Comparison of ENCODE assay signal across 1 cellular context in the genomic region with DNA sequence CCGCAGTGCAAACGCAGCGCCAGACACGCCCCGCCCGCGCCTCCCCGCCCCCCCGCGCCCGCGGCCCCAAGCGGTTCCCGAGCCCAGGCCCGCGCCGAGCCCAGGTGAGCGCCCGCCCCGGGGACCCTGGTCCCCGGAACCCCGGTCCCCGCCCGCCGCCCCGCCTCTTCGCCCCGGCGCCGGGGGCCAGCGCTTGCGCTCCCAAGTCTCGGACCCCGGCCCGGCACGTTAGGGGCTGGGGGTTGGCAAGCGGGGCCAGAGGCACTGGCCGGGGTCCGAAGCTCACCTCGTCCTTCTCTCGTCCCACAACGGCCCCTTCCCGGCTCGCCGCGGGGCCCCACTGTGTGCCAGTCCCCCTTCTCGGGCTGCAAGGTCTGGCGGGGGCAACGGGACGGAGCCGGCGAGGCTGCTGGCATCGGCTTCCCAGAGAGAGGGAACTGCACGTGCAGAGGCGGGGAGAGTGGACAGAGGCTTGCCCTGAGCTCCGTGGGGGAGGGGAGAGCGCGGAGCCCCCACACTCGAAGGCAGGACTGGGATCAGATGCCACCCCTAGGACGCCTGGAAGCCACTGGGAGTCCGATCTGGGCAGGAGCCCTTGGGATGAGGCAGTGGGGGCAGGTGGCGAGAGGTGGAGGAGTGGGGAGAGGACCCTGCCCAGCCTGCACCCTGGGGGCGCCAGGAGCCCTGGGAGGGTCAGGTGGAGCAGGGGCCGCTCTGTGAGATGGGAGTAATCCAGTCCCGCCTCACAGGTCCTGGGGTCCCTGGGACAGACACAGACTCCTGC.
TF ChIP-seq lines count a peak whose summit lies in the region.

No MANE protein-coding gene starts in this region.

TF ChIP-seq in HepG2, 621 proteins besides CTCF, POLR2A, EP300 and RAD21 (continued from another document and continues in another):
- TF ChIP-seq ZBTB40 (IDR thresholded peaks at IDR 0.05) (no peak), ZBTB40 (CRISPR knock-in tag; IDR thresholded peaks at IDR 0.05) (no peak), ZNF124 (CRISPR knock-in tag; IDR thresholded peaks at IDR 0.05) (no peak), KLF11 (CRISPR knock-in tag; IDR thresholded peaks at IDR 0.05) (no peak), ZNF883 (CRISPR knock-in tag; IDR thresholded peaks at IDR 0.05; ENCODE audit: not compliant biosample characterization) (no peak), NAIF1 (CRISPR knock-in tag; IDR thresholded peaks at IDR 0.05; ENCODE audit: borderline replicate concordance) (no peak), ZBTB7A (CRISPR knock-in tag; IDR thresholded peaks at IDR 0.05) (no peak), KDM5A (IDR thresholded peaks at IDR 0.05; ENCODE audit: borderline replicate concordance, low read length) (no peak), HOXA7 (CRISPR knock-in tag; IDR thresholded peaks at IDR 0.05) (no peak), KMT2A (CRISPR knock-in tag; IDR thresholded peaks at IDR 0.05) (no peak), SNRNP70 (IDR thresholded peaks at IDR 0.05; ENCODE audit: low read depth, low read length) (no peak), CCDC6 (CRISPR knock-in tag; IDR thresholded peaks at IDR 0.05) (0 out of 2 replicates have a peak, but pooled peaks have one; percentile 17), ZSCAN30 (CRISPR knock-in tag; IDR thresholded peaks at IDR 0.05) (no peak), TBL1XR1 (IDR thresholded peaks at IDR 0.05; ENCODE audit: borderline replicate concordance, low read length, partially characterized antibody) (no peak), RARA (CRISPR knock-in tag; IDR thresholded peaks at IDR 0.05) (no peak), ZNF83 (CRISPR knock-in tag; IDR thresholded peaks at IDR 0.05; ENCODE audit: borderline replicate concordance) (no peak), E2F1 (CRISPR knock-in tag; IDR thresholded peaks at IDR 0.05) (no peak), BRCA1 (CRISPR knock-in tag; IDR thresholded peaks at IDR 0.05) (no peak), ZNF615 (CRISPR knock-in tag; IDR thresholded peaks at IDR 0.05; ENCODE audit: borderline replicate concordance) (no peak), ZNF557 (CRISPR knock-in tag; IDR thresholded peaks at IDR 0.05) (no peak), HOXA5 (CRISPR knock-in tag; IDR thresholded peaks at IDR 0.05) (no peak), TGIF2 (CRISPR knock-in tag; IDR thresholded peaks at IDR 0.05) (no peak), HOXA3 (CRISPR knock-in tag; IDR thresholded peaks at IDR 0.05) (peak; percentile 52; the same call in 1 of the 2 replicates), MAFK (conservative IDR thresholded peaks at IDR 0.05 in 1 of 2, IDR thresholded peaks at IDR 0.05 in 1 of 2; ENCODE audit: low read length in 2 of 2) (no peak), ZNF251 (CRISPR knock-in tag; IDR thresholded peaks at IDR 0.05) (no peak), ZNF788 (CRISPR knock-in tag; IDR thresholded peaks at IDR 0.05; ENCODE audit: borderline replicate concordance) (no peak; the same call in 1 of the 2 replicates), ZBTB8A (CRISPR knock-in tag; IDR thresholded peaks at IDR 0.05; ENCODE audit: borderline replicate concordance, low read depth) (no peak), ZNF770 (CRISPR knock-in tag; IDR thresholded peaks at IDR 0.05) (no peak), ZNF737 (CRISPR knock-in tag; IDR thresholded peaks at IDR 0.05; ENCODE audit: borderline replicate concordance) (no peak), MXD3 (CRISPR knock-in tag; IDR thresholded peaks at IDR 0.05) (no peak), YEATS4 (CRISPR knock-in tag; IDR thresholded peaks at IDR 0.05; ENCODE audit: borderline replicate concordance) (no peak; the same call in 1 of the 2 replicates), ZBTB26 (CRISPR knock-in tag; IDR thresholded peaks at IDR 0.05; ENCODE audit: borderline replicate concordance) (no peak), PHF21A (CRISPR knock-in tag; IDR thresholded peaks at IDR 0.05) (0 out of 2 replicates have a peak, but pooled peaks have one; percentile 41), PPARG (CRISPR knock-in tag; conservative IDR thresholded peaks at IDR 0.05) (no peak), CREBL2 (CRISPR knock-in tag; IDR thresholded peaks at IDR 0.05; ENCODE audit: borderline replicate concordance) (no peak), ZMYM4 (CRISPR knock-in tag; IDR thresholded peaks at IDR 0.05) (no peak), ARHGAP35 (CRISPR knock-in tag; IDR thresholded peaks at IDR 0.05; ENCODE audit: borderline replicate concordance) (0 out of 2 replicates have a peak, but pooled peaks have one; percentile 39), KAT2B (IDR thresholded peaks at IDR 0.05; ENCODE audit: borderline replicate concordance, low read depth, low read length) (no peak), SP5 (CRISPR knock-in tag; IDR thresholded peaks at IDR 0.05; ENCODE audit: borderline replicate concordance, low read depth) (peak; percentile 42; the same call in 1 of the 2 replicates)
- TF ChIP-seq, protein P1, sequence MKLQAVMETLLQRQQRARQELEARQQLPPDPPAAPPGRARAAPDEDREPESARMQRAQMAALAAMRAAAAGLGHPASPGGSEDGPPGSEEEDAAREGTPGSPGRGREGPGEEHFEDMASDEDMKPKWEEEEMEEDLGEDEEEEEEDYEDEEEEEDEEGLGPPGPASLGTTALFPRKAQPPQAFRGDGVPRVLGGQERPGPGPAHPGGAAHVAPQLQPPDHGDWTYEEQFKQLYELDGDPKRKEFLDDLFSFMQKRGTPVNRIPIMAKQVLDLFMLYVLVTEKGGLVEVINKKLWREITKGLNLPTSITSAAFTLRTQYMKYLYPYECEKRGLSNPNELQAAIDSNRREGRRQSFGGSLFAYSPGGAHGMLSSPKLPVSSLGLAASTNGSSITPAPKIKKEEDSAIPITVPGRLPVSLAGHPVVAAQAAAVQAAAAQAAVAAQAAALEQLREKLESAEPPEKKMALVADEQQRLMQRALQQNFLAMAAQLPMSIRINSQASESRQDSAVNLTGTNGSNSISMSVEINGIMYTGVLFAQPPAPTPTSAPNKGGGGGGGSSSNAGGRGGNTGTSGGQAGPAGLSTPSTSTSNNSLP (IDR thresholded peaks at IDR 0.05; ENCODE audit: low read depth, low read length), result no peak
- TF ChIP-seq, protein P2, sequence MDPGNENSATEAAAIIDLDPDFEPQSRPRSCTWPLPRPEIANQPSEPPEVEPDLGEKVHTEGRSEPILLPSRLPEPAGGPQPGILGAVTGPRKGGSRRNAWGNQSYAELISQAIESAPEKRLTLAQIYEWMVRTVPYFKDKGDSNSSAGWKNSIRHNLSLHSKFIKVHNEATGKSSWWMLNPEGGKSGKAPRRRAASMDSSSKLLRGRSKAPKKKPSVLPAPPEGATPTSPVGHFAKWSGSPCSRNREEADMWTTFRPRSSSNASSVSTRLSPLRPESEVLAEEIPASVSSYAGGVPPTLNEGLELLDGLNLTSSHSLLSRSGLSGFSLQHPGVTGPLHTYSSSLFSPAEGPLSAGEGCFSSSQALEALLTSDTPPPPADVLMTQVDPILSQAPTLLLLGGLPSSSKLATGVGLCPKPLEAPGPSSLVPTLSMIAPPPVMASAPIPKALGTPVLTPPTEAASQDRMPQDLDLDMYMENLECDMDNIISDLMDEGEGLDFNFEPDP (CRISPR knock-in tag; conservative IDR thresholded peaks at IDR 0.05), result no peak
- TF ChIP-seq, protein P3, sequence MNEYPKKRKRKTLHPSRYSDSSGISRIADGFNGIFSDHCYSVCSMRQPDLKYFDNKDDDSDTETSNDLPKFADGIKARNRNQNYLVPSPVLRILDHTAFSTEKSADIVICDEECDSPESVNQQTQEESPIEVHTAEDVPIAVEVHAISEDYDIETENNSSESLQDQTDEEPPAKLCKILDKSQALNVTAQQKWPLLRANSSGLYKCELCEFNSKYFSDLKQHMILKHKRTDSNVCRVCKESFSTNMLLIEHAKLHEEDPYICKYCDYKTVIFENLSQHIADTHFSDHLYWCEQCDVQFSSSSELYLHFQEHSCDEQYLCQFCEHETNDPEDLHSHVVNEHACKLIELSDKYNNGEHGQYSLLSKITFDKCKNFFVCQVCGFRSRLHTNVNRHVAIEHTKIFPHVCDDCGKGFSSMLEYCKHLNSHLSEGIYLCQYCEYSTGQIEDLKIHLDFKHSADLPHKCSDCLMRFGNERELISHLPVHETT (CRISPR knock-in tag; conservative IDR thresholded peaks at IDR 0.05), result no peak
